In the genomic region with DNA sequence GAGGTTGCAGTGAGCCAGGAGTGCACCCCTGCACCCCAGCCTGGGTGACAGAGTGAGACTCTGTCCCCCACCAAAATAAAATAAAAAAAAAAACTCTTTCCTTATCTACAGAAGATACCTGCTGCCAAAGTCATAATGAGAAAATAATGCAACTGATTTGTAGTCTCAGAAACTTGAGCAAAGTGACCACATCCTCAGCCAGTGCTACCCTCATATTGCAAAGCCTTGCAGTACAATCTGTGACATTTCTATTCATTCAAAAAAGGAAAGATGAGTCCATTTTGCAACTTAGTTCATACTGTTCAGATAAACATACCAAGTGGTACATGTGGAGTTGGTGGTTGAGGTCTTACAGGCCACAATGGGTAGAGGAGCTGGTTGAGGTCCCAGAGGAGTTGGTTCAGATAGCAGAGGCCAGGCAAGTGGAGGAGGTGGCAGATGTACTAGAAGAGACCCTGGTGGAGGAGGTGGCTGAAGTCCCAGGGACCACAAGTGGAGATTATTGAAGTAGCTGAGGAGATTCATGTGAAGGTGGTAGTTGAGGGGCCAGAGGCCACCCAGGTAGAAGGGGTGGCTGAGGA, we compare ENCODE assay signal across 18 cellular contexts. TPM values are rescaled to one million over a fixed set of nuclear protein-coding genes. Genes with fewer than 3 reads are reported as not detected.
DNase-seq lines count a peak whose midpoint lies in the region; ATAC-seq and TF ChIP-seq lines count a peak whose summit lies in the region.
"Had no signal": no experiment of that assay in that cellular context is flagged by ENCODE, and none has a peak within 500 bp of the region (broad histone marks: within the 10 kb centered on the region; RNA-seq: fewer than 3 reads in every experiment).

No MANE protein-coding gene starts in this region.

- in situ Hi-C loops in GM13976 (cut with MboI; ENCODE audit: low sequenced_read_pairs, unreplicated experiment) = no loop called here

- H3K4me1 ChIP-seq in CD4-positive, CD25-positive, alpha-beta regulatory T cell (ENCODE audit: control insufficient read depth, insufficient read depth, low read length, poor library complexity, severe bottlenecking) = peaks cover 5% of the 10 kb centered on the region
- no peaks in the 10 kb centered on the region for H3K4me1 ChIP-seq in heart left ventricle
- H3K4me1 ChIP-seq: A549, Caco-2 had no signal

- ATAC-seq in CD4-positive, CD25-positive, alpha-beta regulatory T cell (ENCODE audit: low read depth in 2 of 2) = peak in 1 of 2 donors; percentile 44
- ATAC-seq in HG02852 (IDR thresholded peaks at IDR 0.05; ENCODE audit: unreplicated experiment) (peak; percentile 47), HG03039 (IDR thresholded peaks at IDR 0.05; ENCODE audit: unreplicated experiment) (no peak), heart left ventricle (no peak)
- ATAC-seq in activated T-helper 17 cell treated with anti-CD3 and anti-CD28 coated beads, Interleukin-2, amount 50 U/mL, for 72 hours (replicated peaks) = peak; percentile 52
- ATAC-seq: A549, Panc1 had no signal

- H3K27me3 Mint-ChIP-seq in activated CD4-positive, alpha-beta memory T cell treated with anti-CD3 and anti-CD28 coated beads, Interleukin-2, amount 10 ng/mL, durations not matched to agents 7 days and 5 days = peaks cover 36% of the 10 kb centered on the region
- H3K27me3 Mint-ChIP-seq in activated CD4-positive, alpha-beta memory T cell treated with anti-CD3 and anti-CD28 coated beads for 36 hours = peaks cover 3% of the 10 kb centered on the region
- peaks cover 10% of the 10 kb centered on the region for H3K27me3 Mint-ChIP-seq in CD4-positive, CD25-positive, alpha-beta regulatory T cell
- peaks cover 28% of the 10 kb centered on the region for H3K27me3 Mint-ChIP-seq in activated T-helper 17 cell treated with anti-CD3 and anti-CD28 coated beads, Interleukin-2, amount 50 U/mL, for 72 hours

- CTCF ChIA-PET in activated CD4-positive, alpha-beta memory T cell treated with anti-CD3 and anti-CD28 coated beads, Interleukin-2, amount 10 ng/mL, durations not matched to agents 7 days and 5 days (lab: Charles Lee) = interaction anchor here (1.4 kb wide), 1 partner anchor 18 kb away, joined by 5 read pairs; no protein-coding TSS in a partner anchor
- CTCF ChIA-PET in activated CD4-positive, alpha-beta memory T cell treated with anti-CD3 and anti-CD28 coated beads for 36 hours (lab: Charles Lee) = interaction anchor here (1.4 kb wide), 1 partner anchor 18 kb away, joined by 3 read pairs; no protein-coding TSS in a partner anchor

- TF ChIP-seq POLR2A in heart left ventricle (IDR thresholded peaks at IDR 0.05) = no peak

- no peaks in the 10 kb centered on the region for H3K27me3 ChIP-seq in CD4-positive, CD25-positive, alpha-beta regulatory T cell (ENCODE audit: control insufficient read depth, insufficient read depth, low read length)
- H3K27me3 ChIP-seq in heart left ventricle = peaks cover 0 to 3% (median 0%) of the 10 kb centered on the region in 9 donors
- H3K27me3 ChIP-seq: MG63 had no signal

- intact Hi-C loops in activated CD4-positive, alpha-beta memory T cell treated with anti-CD3 and anti-CD28 coated beads for 36 hours (cut with micrococcal nuclease) = no loop called here
- intact Hi-C loops in heart left ventricle (cut with DNase I) = no loop called here

- no peak overlapping the region for H3K4me3 ChIP-seq in CD4-positive, CD25-positive, alpha-beta regulatory T cell (ENCODE audit: low read depth, low read length)
- H3K4me3 ChIP-seq in heart left ventricle = no peak overlapping the region
- H3K4me3 ChIP-seq: A549, MG63, SK-N-MC had no signal

- no peaks in the 10 kb centered on the region for H3K36me3 Mint-ChIP-seq in activated CD4-positive, alpha-beta memory T cell treated with anti-CD3 and anti-CD28 coated beads, Interleukin-2, amount 10 ng/mL, durations not matched to agents 7 days and 5 days (ENCODE audit: low read depth)
- H3K36me3 Mint-ChIP-seq in activated CD4-positive, alpha-beta memory T cell treated with anti-CD3 and anti-CD28 coated beads for 36 hours = no peaks in the 10 kb centered on the region
- H3K36me3 Mint-ChIP-seq in CD4-positive, CD25-positive, alpha-beta regulatory T cell = no peaks in the 10 kb centered on the region
- H3K36me3 Mint-ChIP-seq in activated T-helper 17 cell treated with anti-CD3 and anti-CD28 coated beads, Interleukin-2, amount 50 U/mL, for 72 hours (ENCODE audit: low read depth) = no peaks in the 10 kb centered on the region

- POLR2A ChIA-PET in activated CD4-positive, alpha-beta memory T cell treated with anti-CD3 and anti-CD28 coated beads, Interleukin-2, amount 10 ng/mL, durations not matched to agents 7 days and 5 days (lab: Charles Lee) = interaction anchor here (1.0 kb wide), 2 partner anchors 61 to 698 kb away, joined by 3 read pairs; no protein-coding TSS in a partner anchor
- POLR2A ChIA-PET in activated CD4-positive, alpha-beta memory T cell treated with anti-CD3 and anti-CD28 coated beads for 36 hours (lab: Charles Lee) = no interaction called here

- DNase-seq in activated CD4-positive, alpha-beta memory T cell treated with anti-CD3 and anti-CD28 coated beads, Interleukin-2, amount 10 ng/mL, durations not matched to agents 7 days and 5 days = peak; percentile 28
- no peak for DNase-seq in activated CD4-positive, alpha-beta memory T cell treated with anti-CD3 and anti-CD28 coated beads for 36 hours
- peak in 2 of 3 donors; percentile 14 to 51 for DNase-seq in CD4-positive, CD25-positive, alpha-beta regulatory T cell
- DNase-seq in heart left ventricle = no peak
- DNase-seq in GM13976 (ENCODE audit: low spot score) = no peak
- DNase-seq: Caco-2, DMS153, IMR-90, Karpas-422, MG63 had no signal

- H3K27ac ChIP-seq in CD4-positive, CD25-positive, alpha-beta regulatory T cell (ENCODE audit: insufficient read depth, low read length, poor library complexity, severe bottlenecking) = no peak overlapping the region
- no peak overlapping the region for H3K27ac ChIP-seq in heart left ventricle
- H3K27ac ChIP-seq: A549, SK-N-MC had no signal

- no peaks in the 10 kb centered on the region for H3K36me3 ChIP-seq in CD4-positive, CD25-positive, alpha-beta regulatory T cell (ENCODE audit: control insufficient read depth, insufficient read depth, low read length)
- no peaks in the 10 kb centered on the region for H3K36me3 ChIP-seq in heart left ventricle
- H3K36me3 ChIP-seq: MG63 had no signal

- TF ChIP-seq CTCF in heart left ventricle (IDR thresholded peaks at IDR 0.05) = no peak
- TF ChIP-seq CTCF in GM13976 (IDR thresholded peaks at IDR 0.05; ENCODE audit: borderline replicate concordance, control extremely low read depth, extremely low read depth, insufficient read depth, missing control alignments) = no peak

- H3K9me3 ChIP-seq in CD4-positive, CD25-positive, alpha-beta regulatory T cell (ENCODE audit: control insufficient read depth in 2 of 2, low read length in 2 of 2) = no peaks in the 10 kb centered on the region
- H3K9me3 ChIP-seq in heart left ventricle = no peaks in the 10 kb centered on the region
- H3K9me3 ChIP-seq: A549, Caco-2, MG63 had no signal

- peak overlapping the region; percentile 69 for H3K27ac Mint-ChIP-seq in activated CD4-positive, alpha-beta memory T cell treated with anti-CD3 and anti-CD28 coated beads, Interleukin-2, amount 10 ng/mL, durations not matched to agents 7 days and 5 days
- H3K27ac Mint-ChIP-seq in activated CD4-positive, alpha-beta memory T cell treated with anti-CD3 and anti-CD28 coated beads for 36 hours = no peak overlapping the region
- H3K27ac Mint-ChIP-seq in CD4-positive, CD25-positive, alpha-beta regulatory T cell = peak overlapping the region; percentile 21 to 62 (median 39)
- no peak overlapping the region for H3K27ac Mint-ChIP-seq in activated T-helper 17 cell treated with anti-CD3 and anti-CD28 coated beads, Interleukin-2, amount 50 U/mL, for 72 hours

- no peak overlapping the region for H3K4me3 Mint-ChIP-seq in activated CD4-positive, alpha-beta memory T cell treated with anti-CD3 and anti-CD28 coated beads, Interleukin-2, amount 10 ng/mL, durations not matched to agents 7 days and 5 days
- H3K4me3 Mint-ChIP-seq in activated CD4-positive, alpha-beta memory T cell treated with anti-CD3 and anti-CD28 coated beads for 36 hours = no peak overlapping the region
- H3K4me3 Mint-ChIP-seq in CD4-positive, CD25-positive, alpha-beta regulatory T cell = no peak overlapping the region
- no peak overlapping the region for H3K4me3 Mint-ChIP-seq in activated T-helper 17 cell treated with anti-CD3 and anti-CD28 coated beads, Interleukin-2, amount 50 U/mL, for 72 hours

- no peaks in the 10 kb centered on the region for H3K9me3 Mint-ChIP-seq in activated CD4-positive, alpha-beta memory T cell treated with anti-CD3 and anti-CD28 coated beads, Interleukin-2, amount 10 ng/mL, durations not matched to agents 7 days and 5 days
- H3K9me3 Mint-ChIP-seq in activated CD4-positive, alpha-beta memory T cell treated with anti-CD3 and anti-CD28 coated beads for 36 hours = no peaks in the 10 kb centered on the region
- H3K9me3 Mint-ChIP-seq in CD4-positive, CD25-positive, alpha-beta regulatory T cell = no peaks in the 10 kb centered on the region
- H3K9me3 Mint-ChIP-seq in activated T-helper 17 cell treated with anti-CD3 and anti-CD28 coated beads, Interleukin-2, amount 50 U/mL, for 72 hours = no peaks in the 10 kb centered on the region

- peaks cover 21% of the 10 kb centered on the region for H3K4me1 Mint-ChIP-seq in activated CD4-positive, alpha-beta memory T cell treated with anti-CD3 and anti-CD28 coated beads, Interleukin-2, amount 10 ng/mL, durations not matched to agents 7 days and 5 days
- H3K4me1 Mint-ChIP-seq in activated CD4-positive, alpha-beta memory T cell treated with anti-CD3 and anti-CD28 coated beads for 36 hours (ENCODE audit: low read depth) = no peaks in the 10 kb centered on the region
- peaks cover 6 to 15% (median 9%) of the 10 kb centered on the region in 4 donors for H3K4me1 Mint-ChIP-seq in CD4-positive, CD25-positive, alpha-beta regulatory T cell
- H3K4me1 Mint-ChIP-seq in activated T-helper 17 cell treated with anti-CD3 and anti-CD28 coated beads, Interleukin-2, amount 50 U/mL, for 72 hours = peaks cover 10% of the 10 kb centered on the region

RNA-seq across cellular contexts. Expression of gene EIF5AL1, which starts 6.5 kb away (rescaled TPM):
- 1 to 10 TPM; 1.2 to 1.7 TPM for total RNA-seq in activated CD4-positive, alpha-beta memory T cell treated with anti-CD3 and anti-CD28 coated beads, Interleukin-2, amount 10 ng/mL, durations not matched to agents 7 days and 5 days
- total RNA-seq in activated CD4-positive, alpha-beta memory T cell treated with anti-CD3 and anti-CD28 coated beads for 36 hours = 1 to 10 TPM; 2.4 to 3.2 TPM
- total RNA-seq in CD4-positive, CD25-positive, alpha-beta regulatory T cell = not detected
- under 1 TPM; 0.11 to 0.45 (median 0.25) TPM for polyA plus RNA-seq in CD4-positive, CD25-positive, alpha-beta regulatory T cell
- under 1 TPM in 1 of 2 donors, not detected in 1; 0.26 TPM for total RNA-seq in activated T-helper 17 cell treated with anti-CD3 and anti-CD28 coated beads, Interleukin-2, amount 50 U/mL, for 72 hours
- under 1 TPM in 8 of 9 donors, not detected in 1; 0.06 to 0.93 (median 0.26) TPM for total RNA-seq in heart left ventricle
- polyA plus RNA-seq in heart left ventricle = under 1 TPM; 0.61 to 0.97 TPM

RNA-seq across cellular contexts. Expression of gene SFTPA2, which starts 54.3 kb away (rescaled TPM):
- not detected for total RNA-seq in activated CD4-positive, alpha-beta memory T cell treated with anti-CD3 and anti-CD28 coated beads, Interleukin-2, amount 10 ng/mL, durations not matched to agents 7 days and 5 days
- total RNA-seq in activated CD4-positive, alpha-beta memory T cell treated with anti-CD3 and anti-CD28 coated beads for 36 hours = not detected
- not detected for total RNA-seq in CD4-positive, CD25-positive, alpha-beta regulatory T cell
- not detected for polyA plus RNA-seq in CD4-positive, CD25-positive, alpha-beta regulatory T cell
- not detected for total RNA-seq in activated T-helper 17 cell treated with anti-CD3 and anti-CD28 coated beads, Interleukin-2, amount 50 U/mL, for 72 hours
- not detected for total RNA-seq in heart left ventricle
- polyA plus RNA-seq in heart left ventricle = 1 to 10 TPM in 1 of 2 donors, not detected in 1; 1.3 TPM
- total RNA-seq: Caco-2, H1, HT1080, IMR-90 had no signal
- polyA plus RNA-seq: A549, H1, IMR-90 had no signal

Comparison
In these comparisons a context has a peak if more than half of its experiments do, and no peak if none do; other contexts are left out.
1. DNase-seq: peak in activated CD4-positive, alpha-beta memory T cell treated with anti-CD3 and anti-CD28 coated beads, Interleukin-2, amount 10 ng/mL, durations not matched to agents 7 days and 5 days (single experiment) and CD4-positive, CD25-positive, alpha-beta regulatory T cell (2 of 3); none in activated CD4-positive, alpha-beta memory T cell treated with anti-CD3 and anti-CD28 coated beads for 36 hours (single experiment), heart left ventricle (0 of 5) and GM13976 (single experiment).
2. H3K27ac Mint-ChIP-seq: peak in activated CD4-positive, alpha-beta memory T cell treated with anti-CD3 and anti-CD28 coated beads, Interleukin-2, amount 10 ng/mL, durations not matched to agents 7 days and 5 days (single experiment) and CD4-positive, CD25-positive, alpha-beta regulatory T cell (3 of 3); none in activated CD4-positive, alpha-beta memory T cell treated with anti-CD3 and anti-CD28 coated beads for 36 hours (single experiment) and activated T-helper 17 cell treated with anti-CD3 and anti-CD28 coated beads, Interleukin-2, amount 50 U/mL, for 72 hours (single experiment).
3. ATAC-seq: peak in HG02852 (single experiment) and activated T-helper 17 cell treated with anti-CD3 and anti-CD28 coated beads, Interleukin-2, amount 50 U/mL, for 72 hours (single experiment); none in HG03039 (single experiment) and heart left ventricle (0 of 4).